In genomic region chr16:67017810-67018488, GRCh38 we compare ENCODE assay signal across 1 cellular context.
TF ChIP-seq lines count a peak whose summit lies in the region.

No MANE protein-coding gene starts in this region.

TF ChIP-seq in HepG2, 621 proteins besides CTCF, POLR2A, EP300 and RAD21 (continued from another document and continues in another):
- TF ChIP-seq PATZ1 (CRISPR knock-in tag; IDR thresholded peaks at IDR 0.05) = 0 out of 2 replicates have a peak, but pooled peaks have one; percentile 24
- no peak for TF ChIP-seq ZNF709 (CRISPR knock-in tag; IDR thresholded peaks at IDR 0.05)
- TF ChIP-seq ATM (IDR thresholded peaks at IDR 0.05; ENCODE audit: borderline replicate concordance) = no peak
- peak; percentile 79 for TF ChIP-seq FOSL2 (CRISPR knock-in tag; IDR thresholded peaks at IDR 0.05)
- no peak for TF ChIP-seq ZNF12 (CRISPR knock-in tag; IDR thresholded peaks at IDR 0.05)
- no peak for TF ChIP-seq ZNF503 (CRISPR knock-in tag; IDR thresholded peaks at IDR 0.05)
- no peak for TF ChIP-seq SSRP1 (CRISPR knock-in tag; IDR thresholded peaks at IDR 0.05)
- TF ChIP-seq NR2F6 (IDR thresholded peaks at IDR 0.05) = no peak
- no peak; the same call in 1 of the 2 replicates for TF ChIP-seq NR2F6 (CRISPR knock-in tag; IDR thresholded peaks at IDR 0.05)
- no peak; the same call in 1 of the 2 replicates for TF ChIP-seq SMAD1 (CRISPR knock-in tag; IDR thresholded peaks at IDR 0.05; ENCODE audit: borderline replicate concordance, low read depth)
- TF ChIP-seq FOXA1 (IDR thresholded peaks at IDR 0.05) = no peak
- TF ChIP-seq FOXA1 (CRISPR knock-in tag; IDR thresholded peaks at IDR 0.05) = peak; percentile 38; the same call in 1 of the 2 replicates
- no peak for TF ChIP-seq ZNF792 (CRISPR knock-in tag; IDR thresholded peaks at IDR 0.05)
- TF ChIP-seq HOXA3 (CRISPR knock-in tag; IDR thresholded peaks at IDR 0.05) = peak; percentile 79; the same call in 1 of the 2 replicates
- no peak for TF ChIP-seq ELF1 (CRISPR knock-in tag; IDR thresholded peaks at IDR 0.05)
- peak; percentile 79; the same call in 1 of the 2 replicates for TF ChIP-seq ZFP1 (CRISPR knock-in tag; IDR thresholded peaks at IDR 0.05)
- no peak for TF ChIP-seq IKZF1 (IDR thresholded peaks at IDR 0.05)
- TF ChIP-seq MAX (IDR thresholded peaks at IDR 0.05) = peak; percentile 95
- no peak for TF ChIP-seq SMAD9 (CRISPR knock-in tag; IDR thresholded peaks at IDR 0.05)
- TF ChIP-seq SPEN (CRISPR knock-in tag; IDR thresholded peaks at IDR 0.05; ENCODE audit: low read depth) = peak; percentile 74
- TF ChIP-seq THAP9 (CRISPR knock-in tag; IDR thresholded peaks at IDR 0.05; ENCODE audit: borderline replicate concordance) = peak; percentile 73; the same call in 1 of the 2 replicates
- no peak for TF ChIP-seq ZNF552 (CRISPR knock-in tag; IDR thresholded peaks at IDR 0.05; ENCODE audit: borderline replicate concordance)
- peak; percentile 76 for TF ChIP-seq TBX2 (CRISPR knock-in tag; IDR thresholded peaks at IDR 0.05; ENCODE audit: borderline replicate concordance)
- no peak for TF ChIP-seq SP1 (IDR thresholded peaks at IDR 0.05)
- TF ChIP-seq SP1 (CRISPR knock-in tag; IDR thresholded peaks at IDR 0.05) = peak; percentile 26; the same call in 1 of the 2 replicates
- TF ChIP-seq LCORL (IDR thresholded peaks at IDR 0.05) = no peak
- TF ChIP-seq LCORL (CRISPR knock-in tag; IDR thresholded peaks at IDR 0.05) = peak; percentile 76
- no peak for TF ChIP-seq KLF15 (CRISPR knock-in tag; IDR thresholded peaks at IDR 0.05; ENCODE audit: borderline replicate concordance)
- TF ChIP-seq SP4 (CRISPR knock-in tag; IDR thresholded peaks at IDR 0.05) = peak; percentile 75; the same call in 1 of the 2 replicates
- no peak for TF ChIP-seq NONO (IDR thresholded peaks at IDR 0.05)
- 0 out of 2 replicates have a peak, but pooled peaks have one; percentile 42 for TF ChIP-seq NONO (CRISPR knock-in tag; conservative IDR thresholded peaks at IDR 0.05)
- TF ChIP-seq MED1 (CRISPR knock-in tag; IDR thresholded peaks at IDR 0.05) = no peak
- TF ChIP-seq PHF21A (CRISPR knock-in tag; IDR thresholded peaks at IDR 0.05) = peak; percentile 81
- peak; percentile 99 for TF ChIP-seq SMC3 (IDR thresholded peaks at IDR 0.05; ENCODE audit: low read length)
- peak; percentile 86 for TF ChIP-seq SMAD3 (CRISPR knock-in tag; IDR thresholded peaks at IDR 0.05)
- no peak for TF ChIP-seq ZNF34 (CRISPR knock-in tag; IDR thresholded peaks at IDR 0.05; ENCODE audit: borderline replicate concordance)
- TF ChIP-seq DRAP1 (CRISPR knock-in tag; IDR thresholded peaks at IDR 0.05) = peak; percentile 54; the same call in 1 of the 2 replicates
- TF ChIP-seq ZBTB4 (CRISPR knock-in tag; IDR thresholded peaks at IDR 0.05; ENCODE audit: borderline replicate concordance) = 0 out of 2 replicates have a peak, but pooled peaks have one; percentile 43
- TF ChIP-seq RAD51 (IDR thresholded peaks at IDR 0.05; ENCODE audit: borderline replicate concordance) = peak; percentile 51; the same call in 1 of the 2 replicates
- no peak for TF ChIP-seq ZNF597 (CRISPR knock-in tag; IDR thresholded peaks at IDR 0.05)
- 0 out of 2 replicates have a peak, but pooled peaks have one; percentile 65 for TF ChIP-seq ATF2 (CRISPR knock-in tag; IDR thresholded peaks at IDR 0.05)
- no peak for TF ChIP-seq SNRNP70 (IDR thresholded peaks at IDR 0.05; ENCODE audit: low read depth, low read length)
- no peak for TF ChIP-seq TFAP4 (IDR thresholded peaks at IDR 0.05; ENCODE audit: borderline replicate concordance, low read depth)
- no peak for TF ChIP-seq PBX3 (CRISPR knock-in tag; IDR thresholded peaks at IDR 0.05; ENCODE audit: borderline replicate concordance)
- peak; percentile 71 for TF ChIP-seq FOXA3 (CRISPR knock-in tag; IDR thresholded peaks at IDR 0.05)
- 0 out of 2 replicates have a peak, but pooled peaks have one; percentile 17 for TF ChIP-seq ZBTB38 (CRISPR knock-in tag; IDR thresholded peaks at IDR 0.05)
- no peak for TF ChIP-seq ADNP (CRISPR knock-in tag; IDR thresholded peaks at IDR 0.05)
- TF ChIP-seq RARA (CRISPR knock-in tag; IDR thresholded peaks at IDR 0.05) = peak; percentile 32; the same call in 1 of the 2 replicates
- TF ChIP-seq ARNTL (CRISPR knock-in tag; IDR thresholded peaks at IDR 0.05) = peak; percentile 95
- TF ChIP-seq ZNF773 (CRISPR knock-in tag; IDR thresholded peaks at IDR 0.05; ENCODE audit: borderline replicate concordance) = no peak
- peak; percentile 79 for TF ChIP-seq ZNF331 (CRISPR knock-in tag; IDR thresholded peaks at IDR 0.05)
- 0 out of 2 replicates have a peak, but pooled peaks have one; percentile 42 for TF ChIP-seq ZNF749 (CRISPR knock-in tag; IDR thresholded peaks at IDR 0.05; ENCODE audit: borderline replicate concordance)
- TF ChIP-seq ZNF101 (CRISPR knock-in tag; IDR thresholded peaks at IDR 0.05; ENCODE audit: borderline replicate concordance, low read depth) = no peak
- no peak for TF ChIP-seq JARID2 (CRISPR knock-in tag; IDR thresholded peaks at IDR 0.05; ENCODE audit: insufficient replicate concordance)
